14 cellular contexts compared by ENCODE assay signal in genomic region chr13:40238761-40239160, GRCh38.
A peak's percentile ranks its signal among the peaks of the same experiment; 100 is the strongest.
DNase-seq lines count a peak whose midpoint lies in the region; ATAC-seq and TF ChIP-seq lines count a peak whose summit lies in the region.
"Had no signal": no experiment of that assay in that cellular context is flagged by ENCODE, and none has a peak within 500 bp of the region (broad histone marks: within the 10 kb centered on the region; RNA-seq: fewer than 3 reads in every experiment).

No MANE protein-coding gene starts in this region.

- H3K4me1 Mint-ChIP-seq in stimulated activated effector memory CD8-positive, alpha-beta T cell treated with anti-CD3 and anti-CD28 coated beads, Interleukin-12 subunit alpha, Interleukin-12 subunit beta, amount 100 ng/mL, for 72 hours = no peaks in the 10 kb centered on the region
- H3K4me1 Mint-ChIP-seq: CD4-positive, CD25-positive, alpha-beta regulatory T cell; GM23338 had no signal

- H3K27ac Mint-ChIP-seq in stimulated activated effector memory CD8-positive, alpha-beta T cell treated with anti-CD3 and anti-CD28 coated beads, Interleukin-12 subunit alpha, Interleukin-12 subunit beta, amount 100 ng/mL, for 72 hours = no peak overlapping the region
- H3K27ac Mint-ChIP-seq: GM23338 had no signal

- no peak overlapping the region for H3K4me3 Mint-ChIP-seq in stimulated activated effector memory CD8-positive, alpha-beta T cell treated with anti-CD3 and anti-CD28 coated beads, Interleukin-12 subunit alpha, Interleukin-12 subunit beta, amount 100 ng/mL, for 72 hours
- H3K4me3 Mint-ChIP-seq: CD4-positive, CD25-positive, alpha-beta regulatory T cell; GM23338 had no signal

- H3K27me3 ChIP-seq in uterus = no peaks in the 10 kb centered on the region
- H3K27me3 ChIP-seq: BE2C had no signal

- no peaks in the 10 kb centered on the region for H3K9me3 ChIP-seq in uterus
- H3K9me3 ChIP-seq: BE2C, Caco-2 had no signal

- peaks cover 4 to 6% of the 10 kb centered on the region in 2 donors for H3K4me1 ChIP-seq in uterus
- H3K4me1 ChIP-seq: BE2C, Caco-2 had no signal

- TF ChIP-seq POLR2A in uterus (IDR thresholded peaks at IDR 0.05) = no peak

- no peaks in the 10 kb centered on the region for H3K36me3 Mint-ChIP-seq in stimulated activated effector memory CD8-positive, alpha-beta T cell treated with anti-CD3 and anti-CD28 coated beads, Interleukin-12 subunit alpha, Interleukin-12 subunit beta, amount 100 ng/mL, for 72 hours
- H3K36me3 Mint-ChIP-seq: CD4-positive, CD25-positive, alpha-beta regulatory T cell had no signal

- peak; percentile 79 for ATAC-seq in esophagus mucosa
- ATAC-seq in stimulated activated effector memory CD8-positive, alpha-beta T cell treated with anti-CD3 and anti-CD28 coated beads, Interleukin-12 subunit alpha, Interleukin-12 subunit beta, amount 100 ng/mL, for 72 hours = peak; percentile 43
- no peak for ATAC-seq in HG02852 (IDR thresholded peaks at IDR 0.05; ENCODE audit: unreplicated experiment)
- no peak for ATAC-seq in GM19395 (IDR thresholded peaks at IDR 0.05; ENCODE audit: unreplicated experiment)
- ATAC-seq: GM23338 had no signal

- no peaks in the 10 kb centered on the region for H3K36me3 ChIP-seq in uterus
- H3K36me3 ChIP-seq: BE2C had no signal

- no peak overlapping the region for H3K4me3 ChIP-seq in uterus
- H3K4me3 ChIP-seq: GM23338 had no signal

- peak overlapping the region; percentile 94 to 96 for H3K27ac ChIP-seq in uterus

- TF ChIP-seq CTCF in uterus (IDR thresholded peaks at IDR 0.05) = no peak

- no peak for DNase-seq in stimulated activated effector memory CD8-positive, alpha-beta T cell treated with anti-CD3 and anti-CD28 coated beads, Interleukin-12 subunit alpha, Interleukin-12 subunit beta, amount 100 ng/mL, for 72 hours (ENCODE audit: low spot score in 2 of 2)
- DNase-seq in uterus (no peak), inferior parietal cortex (ENCODE audit: extremely low spot score) (no peak)
- DNase-seq: ACHN; BE2C; C1 segment of cervical spinal cord; Caco-2; CD4-positive, CD25-positive, alpha-beta regulatory T cell; HCEC 1CT; IMR-90 had no signal

- H3K9me3 Mint-ChIP-seq in stimulated activated effector memory CD8-positive, alpha-beta T cell treated with anti-CD3 and anti-CD28 coated beads, Interleukin-12 subunit alpha, Interleukin-12 subunit beta, amount 100 ng/mL, for 72 hours = no peaks in the 10 kb centered on the region
- H3K9me3 Mint-ChIP-seq: CD4-positive, CD25-positive, alpha-beta regulatory T cell; GM23338 had no signal

- intact Hi-C loops in uterus (cut with DNase I; ENCODE audit: low total_unique reads) = loop anchor here (10.0 kb wide), 1 partner anchor 166 kb away; no protein-coding TSS in a partner anchor

Comparison
In these comparisons a context has a peak if more than half of its experiments do, and no peak if none do; other contexts are left out.
1. ATAC-seq: peak in esophagus mucosa (single experiment) and stimulated activated effector memory CD8-positive, alpha-beta T cell treated with anti-CD3 and anti-CD28 coated beads, Interleukin-12 subunit alpha, Interleukin-12 subunit beta, amount 100 ng/mL, for 72 hours (single experiment); none in HG02852 (single experiment) and GM19395 (single experiment).